In genomic region chr21:45554477-45555175, GRCh38 we compare ENCODE assay signal across 8 cellular contexts. TPM values are rescaled to one million over a fixed set of nuclear protein-coding genes. Genes with fewer than 3 reads are reported as not detected.
A peak's percentile ranks its signal among the peaks of the same experiment; 100 is the strongest.
DNase-seq lines count a peak whose midpoint lies in the region; ATAC-seq lines count a peak whose summit lies in the region.

No MANE protein-coding gene starts in this region.

- H3K27me3 Mint-ChIP-seq in activated CD8-positive, alpha-beta T cell treated with anti-CD3 and anti-CD28 coated beads, Interleukin-2, amount 10 ng/mL, durations not matched to agents 7 days and 5 days (ENCODE audit: low read depth), result peaks cover 3% of the 10 kb centered on the region

- peaks cover 36% of the 10 kb centered on the region for H3K4me1 Mint-ChIP-seq in activated CD8-positive, alpha-beta T cell treated with anti-CD3 and anti-CD28 coated beads, Interleukin-2, amount 10 ng/mL, durations not matched to agents 7 days and 5 days (ENCODE audit: low read depth)

- ATAC-seq in HG02981 (IDR thresholded peaks at IDR 0.05; ENCODE audit: unreplicated experiment) (peak; percentile 44), HG03175 (IDR thresholded peaks at IDR 0.05; ENCODE audit: unreplicated experiment) (no peak)
- ATAC-seq in activated CD8-positive, alpha-beta T cell treated with anti-CD3 and anti-CD28 coated beads, Interleukin-2, amount 10 ng/mL, durations not matched to agents 7 days and 5 days, result peak; percentile 85

- CTCF ChIA-PET in activated CD8-positive, alpha-beta T cell treated with anti-CD3 and anti-CD28 coated beads, Interleukin-2, amount 10 ng/mL, durations not matched to agents 7 days and 5 days (lab: Charles Lee), result interaction anchor here (0.6 to 1.0 kb wide), 2 partner anchors 33 to 42 kb away, joined by 3 read pairs; no protein-coding TSS in a partner anchor

- peak overlapping the region; percentile 87 for H3K4me3 ChIP-seq in GM08714 (ENCODE audit: low read length)

- peak overlapping the region; percentile 89 for H3K27ac Mint-ChIP-seq in activated CD8-positive, alpha-beta T cell treated with anti-CD3 and anti-CD28 coated beads, Interleukin-2, amount 10 ng/mL, durations not matched to agents 7 days and 5 days

- no peaks in the 10 kb centered on the region for H3K9me3 Mint-ChIP-seq in activated CD8-positive, alpha-beta T cell treated with anti-CD3 and anti-CD28 coated beads, Interleukin-2, amount 10 ng/mL, durations not matched to agents 7 days and 5 days (ENCODE audit: insufficient read depth)

- H3K36me3 Mint-ChIP-seq in activated CD8-positive, alpha-beta T cell treated with anti-CD3 and anti-CD28 coated beads, Interleukin-2, amount 10 ng/mL, durations not matched to agents 7 days and 5 days (ENCODE audit: low read depth), result no peaks in the 10 kb centered on the region

- peak overlapping the region; percentile 95 for H3K4me3 Mint-ChIP-seq in activated CD8-positive, alpha-beta T cell treated with anti-CD3 and anti-CD28 coated beads, Interleukin-2, amount 10 ng/mL, durations not matched to agents 7 days and 5 days

- DNase-seq in NCI-H748 treated with DMSO at 0.1 percent for 48 hours (lab: John Stamatoyannopoulos, UW) (peak; percentile 25), ecto neural progenitor cell (ENCODE audit: low spot score) (peak; percentile 90), lung microvascular endothelial cell (ENCODE audit: low read depth in 2 of 2) (peak; percentile 64 to 87)
- peak; percentile 89 for DNase-seq in activated CD8-positive, alpha-beta T cell treated with anti-CD3 and anti-CD28 coated beads, Interleukin-2, amount 10 ng/mL, durations not matched to agents 7 days and 5 days
- DNase-seq in stimulated activated CD4-positive, alpha-beta T cell treated with anti-CD3 and anti-CD28 coated beads, TNF-alpha, amount 100 ng/mL, for 48 hours (ENCODE audit: low read depth in 3 of 3), result peak; percentile 70 to 81 (median 72)

- POLR2A ChIA-PET in activated CD8-positive, alpha-beta T cell treated with anti-CD3 and anti-CD28 coated beads, Interleukin-2, amount 10 ng/mL, durations not matched to agents 7 days and 5 days (lab: Charles Lee), result no interaction called here

RNA-seq across cellular contexts. Expression of gene SLC19A1, which starts 12.4 kb away (rescaled TPM):
- total RNA-seq in activated CD8-positive, alpha-beta T cell treated with anti-CD3 and anti-CD28 coated beads, Interleukin-2, amount 10 ng/mL, durations not matched to agents 7 days and 5 days, result 10 to 100 TPM; 44.4 to 51.6 TPM
- total RNA-seq in lung microvascular endothelial cell, result 4.4 and 5.2 TPM in 2 replicates

Comparison
In these comparisons a context has a peak if more than half of its experiments do, and no peak if none do; other contexts are left out.
1. DNase-seq: peak in every context shown above with its lines; median percentile 90 in ecto neural progenitor cell; 89 in activated CD8-positive, alpha-beta T cell treated with anti-CD3 and anti-CD28 coated beads, Interleukin-2, amount 10 ng/mL, durations not matched to agents 7 days and 5 days; 76 in lung microvascular endothelial cell; 72 in stimulated activated CD4-positive, alpha-beta T cell treated with anti-CD3 and anti-CD28 coated beads, TNF-alpha, amount 100 ng/mL, for 48 hours; 25 in NCI-H748 treated with DMSO at 0.1 percent for 48 hours.